ENCODE assay signal across 10 cellular contexts in the genomic region with DNA sequence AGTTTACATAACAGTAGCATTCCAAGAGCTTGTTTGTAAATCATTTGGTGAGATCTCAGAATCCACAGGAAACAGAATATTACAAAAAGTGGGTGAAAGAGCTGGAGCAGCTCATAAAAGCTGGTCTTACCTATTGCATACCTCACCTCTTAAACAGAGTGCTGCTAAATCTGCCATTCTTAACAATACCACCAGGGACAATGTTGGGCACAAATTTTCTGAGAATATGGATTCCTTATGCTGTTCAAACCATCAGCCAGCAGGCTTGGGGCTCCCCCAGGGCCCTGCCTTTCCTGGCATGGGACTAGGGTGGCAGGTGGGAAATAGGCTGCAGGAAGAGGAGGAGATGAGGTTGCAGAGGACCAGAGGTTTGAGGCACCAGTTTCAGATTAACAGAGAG. TPM values are rescaled to one million over a fixed set of nuclear protein-coding genes. Genes with fewer than 3 reads are reported as not detected.
A peak's percentile ranks its signal among the peaks of the same experiment; 100 is the strongest.
DNase-seq lines count a peak whose midpoint lies in the region; ATAC-seq and TF ChIP-seq lines count a peak whose summit lies in the region.
"Had no signal": no experiment of that assay in that cellular context is flagged by ENCODE, and none has a peak within 500 bp of the region (broad histone marks: within the 10 kb centered on the region; RNA-seq: fewer than 3 reads in every experiment).

No MANE protein-coding gene starts in this region.

- no peak overlapping the region for H3K27ac ChIP-seq in 22Rv1
- no peak overlapping the region for H3K27ac ChIP-seq in DND-41 (ENCODE audit: low read length)
- H3K27ac ChIP-seq: adrenal gland had no signal

- H3K4me1 ChIP-seq in DND-41 (ENCODE audit: insufficient read depth, low read length) = no peaks in the 10 kb centered on the region
- H3K4me1 ChIP-seq: adrenal gland had no signal

- H3K36me3 ChIP-seq in DND-41 (ENCODE audit: insufficient read depth, low read length) = no peaks in the 10 kb centered on the region
- H3K36me3 ChIP-seq: adrenal gland had no signal

- no peaks in the 10 kb centered on the region for H4K20me1 ChIP-seq in DND-41 (ENCODE audit: insufficient read depth, low read length)

- H3K9ac ChIP-seq in DND-41 (ENCODE audit: low read depth, low read length) = no peak overlapping the region

- no peak overlapping the region for H3K4me2 ChIP-seq in DND-41 (ENCODE audit: insufficient read depth, low read length)

- H3K4me3 ChIP-seq in DND-41 (ENCODE audit: low read depth in 1 of 2, low read length in 2 of 2) = no peak overlapping the region
- H3K4me3 ChIP-seq in epithelial cell of proximal tubule (ENCODE audit: low read depth, low read length) = no peak overlapping the region
- H3K4me3 ChIP-seq: adrenal gland had no signal

- H3K27me3 ChIP-seq in DND-41 (ENCODE audit: insufficient read depth, low read length, poor library complexity) = peaks cover 35% of the 10 kb centered on the region

- TF ChIP-seq CTCF in 22Rv1 (IDR thresholded peaks at IDR 0.05) (0 out of 2 replicates have a peak, but pooled peaks have one; percentile 6), DND-41 (IDR thresholded peaks at IDR 0.05; ENCODE audit: borderline replicate concordance, extremely low read depth, low read length, poor library complexity, severe bottlenecking) (peak; percentile 36), epithelial cell of proximal tubule (conservative IDR thresholded peaks at IDR 0.05; ENCODE audit: low read depth, low read length) (peak; percentile 41)

- H3K79me2 ChIP-seq in DND-41 (ENCODE audit: insufficient read depth, low read length) = no peaks in the 10 kb centered on the region

- DNase-seq in DND-41 (no peak), NCI-H69 (lab: John Stamatoyannopoulos, UW) (peak; percentile 18), epithelial cell of proximal tubule (ENCODE audit: low read depth) (no peak), OCI-M2 (lab: John Stamatoyannopoulos, UW; ENCODE audit: unreplicated experiment) (no peak)
- DNase-seq: adrenal gland, retina had no signal

- H2AFZ ChIP-seq in DND-41 (ENCODE audit: low read depth, low read length) = no peak overlapping the region

- peak; percentile 49; the same call in 2 of the 3 replicates for ATAC-seq in DND-41 (ENCODE audit: insufficient read depth, low read depth)
- no peak for ATAC-seq in GM19463 (IDR thresholded peaks at IDR 0.05; ENCODE audit: unreplicated experiment)
- no peak for ATAC-seq in GM19467 (IDR thresholded peaks at IDR 0.05; ENCODE audit: unreplicated experiment)
- no peak for ATAC-seq in HG02642 (IDR thresholded peaks at IDR 0.05; ENCODE audit: poor library complexity, unreplicated experiment)

- no peaks in the 10 kb centered on the region for H3K9me3 ChIP-seq in DND-41 (ENCODE audit: insufficient read depth, low read length, severe bottlenecking)
- H3K9me3 ChIP-seq: adrenal gland had no signal

RNA-seq across cellular contexts. Expression of gene TGFA, which starts 55.6 kb away (rescaled TPM):
- total RNA-seq in epithelial cell of proximal tubule = 40.1 and 89.1 TPM in 2 replicates
